In genomic region chr17:48634446-48635208, GRCh38 we compare ENCODE assay signal across 15 cellular contexts. TPM values are rescaled to one million over a fixed set of nuclear protein-coding genes. Genes with fewer than 3 reads are reported as not detected.
DNase-seq lines count a peak whose midpoint lies in the region; ATAC-seq, FAIRE-seq and TF ChIP-seq lines count a peak whose summit lies in the region.
"Had no signal": no experiment of that assay in that cellular context is flagged by ENCODE, and none has a peak within 500 bp of the region (broad histone marks: within the 10 kb centered on the region; RNA-seq: fewer than 3 reads in every experiment).

No MANE protein-coding gene starts in this region.

- peak overlapping the region; percentile 61 for H2AFZ ChIP-seq in K562 (ENCODE audit: low read depth, low read length)

- FAIRE-seq in HTR-8/SVneo (lab: Jason Lieb, UNC): peak; percentile 4
- no peak for FAIRE-seq in K562 (lab: Jason Lieb, UNC)

- no peaks in the 10 kb centered on the region for H3K36me3 ChIP-seq in H7 (replicated peaks; ENCODE audit: control insufficient read depth, insufficient read depth, low read length)
- H3K36me3 ChIP-seq in K562 (ENCODE audit: control insufficient read depth, insufficient read depth, low read length): peaks cover 10% of the 10 kb centered on the region; the same call in 1 of the 3 replicates
- H3K36me3 ChIP-seq: BLaER1, left ventricle myocardium inferior had no signal

- no peaks in the 10 kb centered on the region for H3K9me3 ChIP-seq in K562 (replicated peaks; ENCODE audit: control insufficient read depth, insufficient read depth, low read depth, low read length)
- H3K9me3 ChIP-seq: BLaER1, left ventricle myocardium inferior had no signal

- H3K36me3 Mint-ChIP-seq in nephron progenitor cell (ENCODE audit: low read depth) (peaks cover 11% of the 10 kb centered on the region), mesothelial cell of epicardium (peaks cover 18% of the 10 kb centered on the region), Calu3 (ENCODE audit: insufficient read depth, unreplicated experiment) (peaks cover 50% of the 10 kb centered on the region)

- ATAC-seq in K562: no peak
- no peak for ATAC-seq in HG02759 (IDR thresholded peaks at IDR 0.05; ENCODE audit: unreplicated experiment)
- ATAC-seq: Right ventricle myocardium inferior had no signal

- no peaks in the 10 kb centered on the region for H4K20me1 ChIP-seq in K562 (replicated peaks; ENCODE audit: control insufficient read depth, insufficient read depth, low read length)

- H3K9ac ChIP-seq in K562 (ENCODE audit: insufficient read depth in 1 of 2, low read depth in 2 of 2, low read length in 2 of 2): peak overlapping the region; percentile 20 to 38
- H3K9ac ChIP-seq: BLaER1 had no signal

- TF ChIP-seq EP300 in K562 (IDR thresholded peaks at IDR 0.05; ENCODE audit: low read length): no peak

- H3K9me3 Mint-ChIP-seq in nephron progenitor cell (no peaks in the 10 kb centered on the region), mesothelial cell of epicardium (no peaks in the 10 kb centered on the region), Calu3 (ENCODE audit: low read depth, unreplicated experiment) (no peaks in the 10 kb centered on the region)

- in situ Hi-C loops in K562 (cut with MboI): no loop called here

- H3K4me1 ChIP-seq in K562 (replicated peaks in 1 of 2; ENCODE audit: control insufficient read depth in 2 of 2, insufficient read depth in 2 of 2, low read length in 2 of 2): peaks cover 52 to 61% of the 10 kb centered on the region in 2 experiments
- H3K4me1 ChIP-seq: BLaER1 had no signal

- peaks cover 4% of the 10 kb centered on the region for H3K9me1 ChIP-seq in K562 (ENCODE audit: control insufficient read depth, insufficient read depth, low read length)

- H3K4me1 Mint-ChIP-seq in nephron progenitor cell: peaks cover 89% of the 10 kb centered on the region
- peaks cover 40% of the 10 kb centered on the region for H3K4me1 Mint-ChIP-seq in mesothelial cell of epicardium
- H3K4me1 Mint-ChIP-seq in Calu3 (ENCODE audit: low read depth, unreplicated experiment): peaks cover 7% of the 10 kb centered on the region

- peak overlapping the region; percentile 63; the same call in 2 of the 3 replicates for H3K27ac ChIP-seq in K562 (ENCODE audit: extremely low read depth, low read depth, low read length)
- H3K27ac ChIP-seq: BLaER1, left ventricle myocardium inferior had no signal

- WGBS in K562 (ENCODE audit: insufficient coverage, low coverage, missing lambda C conversion rate): 39% methylated on average over 20 of the region's 24 CpGs

- CTCF ChIA-PET in K562 (lab: Yijun Ruan, JAX; ENCODE audit: low intra/inter-chr PET ratio) (interaction anchor here (0.7 kb wide), 1 partner anchor 16 kb away, joined by 3 read pairs; no protein-coding TSS in a partner anchor), Calu3 (lab: Charles Lee) (interaction anchor here (0.5 kb wide), 1 partner anchor 543 kb away, joined by 3 read pairs; no protein-coding TSS in a partner anchor)

- no peak for TF ChIP-seq POLR2A in K562 (conservative IDR thresholded peaks at IDR 0.05)

- H3K4me3 Mint-ChIP-seq in nephron progenitor cell (peak overlapping the region; percentile 99), mesothelial cell of epicardium (no peak overlapping the region), Calu3 (ENCODE audit: low read depth, unreplicated experiment) (no peak overlapping the region)

- no peak overlapping the region; the same call in 1 of the 2 replicates for H3K4me2 ChIP-seq in K562 (ENCODE audit: insufficient read depth, low read length)
- H3K4me2 ChIP-seq: BLaER1 had no signal

- TF ChIP-seq RAD21 in K562 (CRISPR knock-in tag; conservative IDR thresholded peaks at IDR 0.05 in 1 of 2, IDR thresholded peaks at IDR 0.05 in 1 of 2): no peak

- DNase-seq in H7 (peak; percentile 42), HTR-8/SVneo (ENCODE audit: insufficient read length, low spot score) (no peak), K562 (ENCODE audit: extremely low read depth in 1 of 4, low spot score in 3 of 4) (no peak), nephron progenitor cell (peak; percentile 9), mesothelial cell of epicardium (ENCODE audit: low spot score in 2 of 2, unreplicated experiment in 2 of 2) (no peak), COR-L47 (lab: John Stamatoyannopoulos, UW) (no peak), Calu3 (no peak)
- DNase-seq: foreskin fibroblast, KBM-7, left ventricle myocardium inferior had no signal

- peaks cover 8% of the 10 kb centered on the region for H3K27me3 Mint-ChIP-seq in nephron progenitor cell (ENCODE audit: low read depth, poor library complexity)
- H3K27me3 Mint-ChIP-seq in mesothelial cell of epicardium (ENCODE audit: low read depth): peaks cover 99% of the 10 kb centered on the region
- no peaks in the 10 kb centered on the region for H3K27me3 Mint-ChIP-seq in Calu3 (ENCODE audit: unreplicated experiment)

- peaks cover 27% of the 10 kb centered on the region for H3K79me2 ChIP-seq in K562 (ENCODE audit: control insufficient read depth, insufficient read depth, low read length)

- peaks cover 98% of the 10 kb centered on the region for H3K27me3 ChIP-seq in H7 (ENCODE audit: control insufficient read depth, insufficient read depth, low read length)
- no peaks in the 10 kb centered on the region for H3K27me3 ChIP-seq in K562 (ENCODE audit: control insufficient read depth in 2 of 2, insufficient read depth in 2 of 2, low read length in 2 of 2)

- BruUV-seq in K562 (replicated peaks; lab: Mats Ljungman, UMichigan) (no TSS peak), Calu3 (replicated peaks; lab: Mats Ljungman, UMichigan) (no TSS peak)

- H3K27ac Mint-ChIP-seq in nephron progenitor cell: peak overlapping the region; percentile 99
- H3K27ac Mint-ChIP-seq in mesothelial cell of epicardium: no peak overlapping the region
- H3K27ac Mint-ChIP-seq in Calu3 (ENCODE audit: unreplicated experiment): no peak overlapping the region

- POLR2A ChIA-PET in K562 (lab: Yijun Ruan, JAX): interaction anchor here (0.6 to 3.8 kb wide), 3 partner anchors 9 to 157 kb away, joined by 3 to 43 read pairs (median 5); partner anchors contain the start of gene HOXB9

- TF ChIP-seq CTCF in K562 (IDR thresholded peaks at IDR 0.05 in 2 of 3, conservative IDR thresholded peaks at IDR 0.05 in 1 of 3; ENCODE audit: insufficient read depth in 2 of 3, low read depth in 1 of 3, low read length in 3 of 3) (no peak), nephron progenitor cell (IDR thresholded peaks at IDR 0.05) (no peak), mesothelial cell of epicardium (IDR thresholded peaks at IDR 0.05; ENCODE audit: unreplicated experiment) (no peak), Calu3 (IDR thresholded peaks at IDR 0.05; ENCODE audit: unreplicated experiment) (no peak)

- intact Hi-C loops in K562 (cut with micrococcal nuclease): no loop called here
- intact Hi-C loops in Calu3 (cut with micrococcal nuclease; ENCODE audit: unreplicated experiment): no loop called here

- H3K4me3 ChIP-seq in H7 (ENCODE audit: insufficient read depth, low read depth, low read length) (no peak overlapping the region), K562 (no peak overlapping the region)
- H3K4me3 ChIP-seq: BLaER1, left ventricle myocardium inferior had no signal

RNA-seq across cellular contexts. Expression of gene HOXB9, which starts 8.5 kb away (rescaled TPM):
- 0.04 TPM in 1 of 2 replicates, not detected in the other for total RNA-seq in H7 (2014; rRNA removed; shearing (Covaris generic))
- 92.5 and 108 TPM in 2 replicates for total RNA-seq in K562 (2011; cell fraction: chromatin; rRNA removed; ENCODE audit: low replicate concordance)
- 55.1 and 62.2 TPM in 2 replicates for total RNA-seq in K562 (2011; cell fraction: nucleolus; rRNA removed)
- total RNA-seq in K562 (2011; cell fraction: nucleoplasm; rRNA removed): 83.2 and 118 TPM in 2 replicates
- total RNA-seq in K562 (2014; rRNA removed): 77.6 and 91.3 TPM in 2 replicates
- total RNA-seq in K562 (2014; rRNA removed; fragmentation: Illumina TruSeq; extraction: Trizol): 64.8 and 71.4 TPM in 2 replicates
- total RNA-seq in K562 (2015; rRNA removed; fragmentation: Illumina TruSeq; extraction: Trizol): 54.3 and 54.6 TPM in 2 replicates
- 136 and 146 TPM in 2 replicates for total RNA-seq in K562 (2021)
- 104 and 141 TPM in 2 replicates for polyA plus RNA-seq in K562 (2011; rRNA removed)
- 113 and 142 TPM in 2 replicates for polyA plus RNA-seq in K562 (2011; cell fraction: cytosol; rRNA removed)
- polyA plus RNA-seq in K562 (2011; cell fraction: nucleus; rRNA removed): 117 and 138 TPM in 2 replicates
- 89.9 and 176 TPM in 2 replicates for polyA plus RNA-seq in K562 (2012)
- polyA plus RNA-seq in K562 (2014; fragmentation: Illumina TruSeq; extraction: Trizol): 187 and 196 TPM in 2 replicates
- polyA plus RNA-seq in K562 (2014; fragmentation: Nextera tagmentation; extraction: Ambion mirVana): 1 to 10 TPM; 3.1 to 5.2 TPM
- 136 and 145 TPM in 2 replicates for polyA plus RNA-seq in K562 (2014; rRNA removed)
- 54.1 and 61.9 TPM in 2 replicates for polyA minus RNA-seq in K562 (2011; rRNA and poly(A)+ RNA removed)
- 46.9 and 52.2 TPM in 2 replicates for polyA minus RNA-seq in K562 (2011; cell fraction: cytosol; rRNA and poly(A)+ RNA removed)
- 28.9 and 46.7 TPM in 2 replicates for polyA minus RNA-seq in K562 (2011; cell fraction: nucleus; rRNA and poly(A)+ RNA removed)
- 33.8 to 35.4 TPM (median 34.4 TPM) in 3 replicates for total RNA-seq in mesothelial cell of epicardium
- total RNA-seq in Calu3 (2022): 26.0 and 27.8 TPM in 2 replicates
- total RNA-seq: cardiac septum, left ventricle myocardium inferior, Right ventricle myocardium inferior had no signal
- polyA plus RNA-seq: neural cell had no signal

RNA-seq across cellular contexts. Expression of gene HOXB8, which starts 19.5 kb away (rescaled TPM):
- not detected in 2 replicates for total RNA-seq in H7 (2014; rRNA removed; shearing (Covaris generic))
- total RNA-seq in K562 (2011; cell fraction: chromatin; rRNA removed; ENCODE audit: low replicate concordance): 13.9 and 15.4 TPM in 2 replicates
- 8.9 and 11.7 TPM in 2 replicates for total RNA-seq in K562 (2011; cell fraction: nucleolus; rRNA removed)
- total RNA-seq in K562 (2011; cell fraction: nucleoplasm; rRNA removed): 12.5 and 25.9 TPM in 2 replicates
- total RNA-seq in K562 (2014; rRNA removed): 5.1 and 9.3 TPM in 2 replicates
- total RNA-seq in K562 (2014; rRNA removed; fragmentation: Illumina TruSeq; extraction: Trizol): 1.5 and 2.9 TPM in 2 replicates
- 2.1 and 2.5 TPM in 2 replicates for total RNA-seq in K562 (2015; rRNA removed; fragmentation: Illumina TruSeq; extraction: Trizol)
- 14.9 and 17.7 TPM in 2 replicates for total RNA-seq in K562 (2021)
- 3.6 and 4.6 TPM in 2 replicates for polyA plus RNA-seq in K562 (2011; rRNA removed)
- polyA plus RNA-seq in K562 (2011; cell fraction: cytosol; rRNA removed): 7.3 and 10.8 TPM in 2 replicates
- 16.6 and 22.3 TPM in 2 replicates for polyA plus RNA-seq in K562 (2011; cell fraction: nucleus; rRNA removed)
- polyA plus RNA-seq in K562 (2012): 5.9 and 20.0 TPM in 2 replicates
- 7.0 and 8.3 TPM in 2 replicates for polyA plus RNA-seq in K562 (2014; fragmentation: Illumina TruSeq; extraction: Trizol)
- polyA plus RNA-seq in K562 (2014; fragmentation: Nextera tagmentation; extraction: Ambion mirVana): 1 to 10 TPM in 1 of 2 experiments, under 1 TPM in 1; 0.52 to 1.2 TPM
- 18.8 and 23.8 TPM in 2 replicates for polyA plus RNA-seq in K562 (2014; rRNA removed)
- 1.8 and 2.2 TPM in 2 replicates for polyA minus RNA-seq in K562 (2011; rRNA and poly(A)+ RNA removed)
- polyA minus RNA-seq in K562 (2011; cell fraction: cytosol; rRNA and poly(A)+ RNA removed): 2.4 and 7.1 TPM in 2 replicates
- 3.1 and 4.2 TPM in 2 replicates for polyA minus RNA-seq in K562 (2011; cell fraction: nucleus; rRNA and poly(A)+ RNA removed)
- total RNA-seq in mesothelial cell of epicardium: 75.7 to 82.4 TPM (median 78.8 TPM) in 3 replicates
- 28.2 and 30.9 TPM in 2 replicates for total RNA-seq in Calu3 (2022)
- total RNA-seq: cardiac septum, left ventricle myocardium inferior, Right ventricle myocardium inferior had no signal
- polyA plus RNA-seq: neural cell had no signal

RNA-seq across cellular contexts. Expression of gene HOXB7, which starts 23.8 kb away (rescaled TPM):
- 0.45 TPM in 1 of 2 replicates, not detected in the other for total RNA-seq in H7 (2014; rRNA removed; shearing (Covaris generic))
- total RNA-seq in K562 (2011; cell fraction: chromatin; rRNA removed; ENCODE audit: low replicate concordance): 1.4 and 3.5 TPM in 2 replicates
- 0.79 and 1.5 TPM in 2 replicates for total RNA-seq in K562 (2011; cell fraction: nucleolus; rRNA removed)
- 2.1 TPM in 2 replicates for total RNA-seq in K562 (2011; cell fraction: nucleoplasm; rRNA removed)
- 8.3 and 11.0 TPM in 2 replicates for total RNA-seq in K562 (2014; rRNA removed)
- total RNA-seq in K562 (2014; rRNA removed; fragmentation: Illumina TruSeq; extraction: Trizol): 13.5 and 14.7 TPM in 2 replicates
- 14.8 and 16.7 TPM in 2 replicates for total RNA-seq in K562 (2015; rRNA removed; fragmentation: Illumina TruSeq; extraction: Trizol)
- 8.2 and 10.8 TPM in 2 replicates for total RNA-seq in K562 (2021)
- 5.5 and 5.9 TPM in 2 replicates for polyA plus RNA-seq in K562 (2011; rRNA removed)
- polyA plus RNA-seq in K562 (2011; cell fraction: cytosol; rRNA removed): 8.3 and 8.4 TPM in 2 replicates
- polyA plus RNA-seq in K562 (2011; cell fraction: nucleus; rRNA removed): 2.7 and 3.9 TPM in 2 replicates
- 10.4 and 16.5 TPM in 2 replicates for polyA plus RNA-seq in K562 (2012)
- polyA plus RNA-seq in K562 (2014; fragmentation: Illumina TruSeq; extraction: Trizol): 10.3 and 11.6 TPM in 2 replicates
- polyA plus RNA-seq in K562 (2014; fragmentation: Nextera tagmentation; extraction: Ambion mirVana): 1 to 10 TPM; 5.7 to 5.8 TPM
- polyA plus RNA-seq in K562 (2014; rRNA removed): 11.1 and 13.9 TPM in 2 replicates
- 1.9 and 2.5 TPM in 2 replicates for polyA minus RNA-seq in K562 (2011; rRNA and poly(A)+ RNA removed)
- polyA minus RNA-seq in K562 (2011; cell fraction: cytosol; rRNA and poly(A)+ RNA removed): 2.9 and 3.5 TPM in 2 replicates
- polyA minus RNA-seq in K562 (2011; cell fraction: nucleus; rRNA and poly(A)+ RNA removed): 0.67 and 2.3 TPM in 2 replicates
- total RNA-seq in mesothelial cell of epicardium: 18.6 to 20.3 TPM (median 19.5 TPM) in 3 replicates
- total RNA-seq in Calu3 (2022): 30.2 and 31.3 TPM in 2 replicates
- polyA plus RNA-seq: neural cell had no signal

RNA-seq across cellular contexts. Expression of gene HOXB6, which starts 29.8 kb away (rescaled TPM):
- total RNA-seq in H7 (2014; rRNA removed; shearing (Covaris generic)): not detected in 2 replicates
- total RNA-seq in K562 (2011; cell fraction: chromatin; rRNA removed; ENCODE audit: low replicate concordance): 18.7 and 26.2 TPM in 2 replicates
- total RNA-seq in K562 (2011; cell fraction: nucleolus; rRNA removed): 10.4 and 11.2 TPM in 2 replicates
- 12.0 and 17.8 TPM in 2 replicates for total RNA-seq in K562 (2011; cell fraction: nucleoplasm; rRNA removed)
- total RNA-seq in K562 (2014; rRNA removed) (6.5 and 9.1 TPM in 2 replicates), K562 (2014; rRNA removed; fragmentation: Illumina TruSeq; extraction: Trizol) (3.9 and 4.9 TPM in 2 replicates), K562 (2015; rRNA removed; fragmentation: Illumina TruSeq; extraction: Trizol) (7.3 and 7.5 TPM in 2 replicates), K562 (2021) (10.6 and 14.2 TPM in 2 replicates), mesothelial cell of epicardium (56.4 to 63.1 TPM (median 59.7 TPM) in 3 replicates), Calu3 (2022) (140 and 144 TPM in 2 replicates)
- polyA plus RNA-seq in K562 (2011; rRNA removed) (2.3 and 3.0 TPM in 2 replicates), K562 (2014; fragmentation: Illumina TruSeq; extraction: Trizol) (4.0 and 7.7 TPM in 2 replicates), K562 (2014; fragmentation: Nextera tagmentation; extraction: Ambion mirVana) (1 to 10 TPM; 1.2 to 1.9 TPM), K562 (2014; rRNA removed) (13.7 and 14.8 TPM in 2 replicates)
- 3.7 and 4.0 TPM in 2 replicates for polyA plus RNA-seq in K562 (2011; cell fraction: cytosol; rRNA removed)
- 16.7 and 17.3 TPM in 2 replicates for polyA plus RNA-seq in K562 (2011; cell fraction: nucleus; rRNA removed)
- 9.7 and 11.7 TPM in 2 replicates for polyA plus RNA-seq in K562 (2012)
- 0.42 and 0.63 TPM in 2 replicates for polyA minus RNA-seq in K562 (2011; rRNA and poly(A)+ RNA removed)
- 1.3 TPM in 1 of 2 replicates, not detected in the other for polyA minus RNA-seq in K562 (2011; cell fraction: cytosol; rRNA and poly(A)+ RNA removed)
- polyA minus RNA-seq in K562 (2011; cell fraction: nucleus; rRNA and poly(A)+ RNA removed): 3.5 and 8.1 TPM in 2 replicates
- polyA plus RNA-seq: neural cell had no signal

RNA-seq across cellular contexts. Expression of gene HOXB5, which starts 41.0 kb away (rescaled TPM):
- not detected in 2 replicates for total RNA-seq in H7 (2014; rRNA removed; shearing (Covaris generic))
- total RNA-seq in K562 (2011; cell fraction: chromatin; rRNA removed; ENCODE audit: low replicate concordance): 4.9 and 5.1 TPM in 2 replicates
- 1.8 and 2.0 TPM in 2 replicates for total RNA-seq in K562 (2011; cell fraction: nucleolus; rRNA removed)
- total RNA-seq in K562 (2011; cell fraction: nucleoplasm; rRNA removed): 2.4 and 3.7 TPM in 2 replicates
- total RNA-seq in K562 (2014; rRNA removed): 0.27 and 0.57 TPM in 2 replicates
- 0.38 and 0.65 TPM in 2 replicates for total RNA-seq in K562 (2014; rRNA removed; fragmentation: Illumina TruSeq; extraction: Trizol)
- 0.75 and 0.80 TPM in 2 replicates for total RNA-seq in K562 (2015; rRNA removed; fragmentation: Illumina TruSeq; extraction: Trizol)
- 2.4 and 2.6 TPM in 2 replicates for total RNA-seq in K562 (2021)
- 0.36 and 0.87 TPM in 2 replicates for polyA plus RNA-seq in K562 (2011; rRNA removed)
- 0.36 and 0.52 TPM in 2 replicates for polyA plus RNA-seq in K562 (2011; cell fraction: cytosol; rRNA removed)
- 3.7 TPM in 2 replicates for polyA plus RNA-seq in K562 (2011; cell fraction: nucleus; rRNA removed)
- polyA plus RNA-seq in K562 (2012): 2.9 and 6.4 TPM in 2 replicates
- polyA plus RNA-seq in K562 (2014; fragmentation: Illumina TruSeq; extraction: Trizol): 1.4 and 1.5 TPM in 2 replicates
- polyA plus RNA-seq in K562 (2014; fragmentation: Nextera tagmentation; extraction: Ambion mirVana): under 1 TPM; 0.24 to 0.25 TPM
- 2.7 and 3.2 TPM in 2 replicates for polyA plus RNA-seq in K562 (2014; rRNA removed)
- 0.11 and 0.15 TPM in 2 replicates for polyA minus RNA-seq in K562 (2011; rRNA and poly(A)+ RNA removed)
- polyA minus RNA-seq in K562 (2011; cell fraction: cytosol; rRNA and poly(A)+ RNA removed): 0.38 and 0.82 TPM in 2 replicates
- polyA minus RNA-seq in K562 (2011; cell fraction: nucleus; rRNA and poly(A)+ RNA removed): 0.54 and 1.1 TPM in 2 replicates
- 28.6 to 32.4 TPM (median 31.1 TPM) in 3 replicates for total RNA-seq in mesothelial cell of epicardium
- total RNA-seq in Calu3 (2022): 47.2 and 48.5 TPM in 2 replicates
- total RNA-seq: cardiac septum, left ventricle myocardium inferior, Right ventricle myocardium inferior had no signal
- polyA plus RNA-seq: neural cell had no signal

Comparison
In these comparisons a context has a peak if more than half of its experiments do, and no peak if none do; other contexts are left out.
1. DNase-seq: peak in H7 (single experiment) and nephron progenitor cell (single experiment); none in HTR-8/SVneo (single experiment), K562 (0 of 4), mesothelial cell of epicardium (0 of 2), COR-L47 (single experiment) and Calu3 (single experiment).
2. RNA of gene HOXB9, which starts 8.5 kb away (total RNA-seq): 54.3 to 146 TPM in K562, 33.8 to 35.4 TPM in mesothelial cell of epicardium and 26.0 to 27.8 TPM in Calu3; 0.04 TPM in H7; every median in the first group is over 10 times any median in the second.